Comparison of ENCODE assay signal across 11 cellular contexts in genomic region chr10:102657451-102657850, GRCh38. TPM values are rescaled to one million over a fixed set of nuclear protein-coding genes. Genes with fewer than 3 reads are reported as not detected.
DNase-seq lines count a peak whose midpoint lies in the region; ATAC-seq and TF ChIP-seq lines count a peak whose summit lies in the region.
"Had no signal": no experiment of that assay in that cellular context is flagged by ENCODE, and none has a peak within 500 bp of the region (broad histone marks: within the 10 kb centered on the region; RNA-seq: fewer than 3 reads in every experiment).

No MANE protein-coding gene starts in this region.

- DNase-seq in activated CD4-positive, alpha-beta memory T cell treated with anti-CD3 and anti-CD28 coated beads, Interleukin-2, amount 10 ng/mL, durations not matched to agents 7 days and 5 days = no peak
- no peak for DNase-seq in activated CD4-positive, alpha-beta memory T cell treated with anti-CD3 and anti-CD28 coated beads for 36 hours
- DNase-seq in activated B cell treated with CpG ODN at 0.5 μM for 24 hours (no peak), islet precursor cell (peak; percentile 42), left lobe of liver (ENCODE audit: low spot score) (no peak), NOMO-1 (lab: John Stamatoyannopoulos, UW; ENCODE audit: unreplicated experiment in 2 of 2) (no peak), NCI-H2171 (lab: John Stamatoyannopoulos, UW) (no peak)
- no peak for DNase-seq in stimulated activated effector memory CD8-positive, alpha-beta T cell treated with anti-CD3 and anti-CD28 coated beads, Interleukin-12 subunit alpha, Interleukin-12 subunit beta, amount 100 ng/mL, for 72 hours (ENCODE audit: low spot score in 2 of 2)
- DNase-seq: DMS153, erythroblast, trophoblast cell had no signal

- no peaks in the 10 kb centered on the region for H3K9me3 Mint-ChIP-seq in activated CD4-positive, alpha-beta memory T cell treated with anti-CD3 and anti-CD28 coated beads, Interleukin-2, amount 10 ng/mL, durations not matched to agents 7 days and 5 days
- no peaks in the 10 kb centered on the region for H3K9me3 Mint-ChIP-seq in activated CD4-positive, alpha-beta memory T cell treated with anti-CD3 and anti-CD28 coated beads for 36 hours
- H3K9me3 Mint-ChIP-seq in activated B cell treated with CpG ODN at 0.5 μM for 24 hours = no peaks in the 10 kb centered on the region
- H3K9me3 Mint-ChIP-seq in stimulated activated effector memory CD8-positive, alpha-beta T cell treated with anti-CD3 and anti-CD28 coated beads, Interleukin-12 subunit alpha, Interleukin-12 subunit beta, amount 100 ng/mL, for 72 hours = no peaks in the 10 kb centered on the region

- CTCF ChIA-PET in activated CD4-positive, alpha-beta memory T cell treated with anti-CD3 and anti-CD28 coated beads, Interleukin-2, amount 10 ng/mL, durations not matched to agents 7 days and 5 days (lab: Charles Lee) = interaction anchor here (0.9 kb wide), 1 partner anchor 56 kb away, joined by 4 read pairs; the partner anchor contains the start of gene ARL3
- CTCF ChIA-PET in activated CD4-positive, alpha-beta memory T cell treated with anti-CD3 and anti-CD28 coated beads for 36 hours (lab: Charles Lee) = interaction anchor here (1.5 kb wide), 1 partner anchor 22 kb away, joined by 3 read pairs; no protein-coding TSS in a partner anchor
- CTCF ChIA-PET in activated B cell treated with CpG ODN at 0.5 μM for 24 hours (lab: Charles Lee) = no interaction called here

- POLR2A ChIA-PET in activated CD4-positive, alpha-beta memory T cell treated with anti-CD3 and anti-CD28 coated beads, Interleukin-2, amount 10 ng/mL, durations not matched to agents 7 days and 5 days (lab: Charles Lee) = interaction anchor here (3.3 to 11.3 kb wide), 3 partner anchors 11 to 55 kb away, joined by 10 to 106 read pairs (median 70); partner anchors contain the start of genes ARL3, SFXN2 and TRIM8
- POLR2A ChIA-PET in activated CD4-positive, alpha-beta memory T cell treated with anti-CD3 and anti-CD28 coated beads for 36 hours (lab: Charles Lee) = interaction anchor here (3.2 kb wide), 1 partner anchor 11 kb away, joined by 11 read pairs; no protein-coding TSS in a partner anchor
- POLR2A ChIA-PET in activated B cell treated with CpG ODN at 0.5 μM for 24 hours (lab: Charles Lee) = interaction anchor here (1.4 kb wide), 1 partner anchor 11 kb away, joined by 4 read pairs; no protein-coding TSS in a partner anchor

- H3K36me3 Mint-ChIP-seq in activated CD4-positive, alpha-beta memory T cell treated with anti-CD3 and anti-CD28 coated beads, Interleukin-2, amount 10 ng/mL, durations not matched to agents 7 days and 5 days (ENCODE audit: low read depth) = peaks cover 49% of the 10 kb centered on the region
- H3K36me3 Mint-ChIP-seq in activated CD4-positive, alpha-beta memory T cell treated with anti-CD3 and anti-CD28 coated beads for 36 hours = peaks cover 34% of the 10 kb centered on the region
- H3K36me3 Mint-ChIP-seq in activated B cell treated with CpG ODN at 0.5 μM for 24 hours (ENCODE audit: low read depth) = peaks cover 51% of the 10 kb centered on the region
- H3K36me3 Mint-ChIP-seq in stimulated activated effector memory CD8-positive, alpha-beta T cell treated with anti-CD3 and anti-CD28 coated beads, Interleukin-12 subunit alpha, Interleukin-12 subunit beta, amount 100 ng/mL, for 72 hours = peaks cover 100% of the 10 kb centered on the region

- H3K27ac Mint-ChIP-seq in activated CD4-positive, alpha-beta memory T cell treated with anti-CD3 and anti-CD28 coated beads, Interleukin-2, amount 10 ng/mL, durations not matched to agents 7 days and 5 days = peak overlapping the region; percentile 16
- H3K27ac Mint-ChIP-seq in activated CD4-positive, alpha-beta memory T cell treated with anti-CD3 and anti-CD28 coated beads for 36 hours = no peak overlapping the region
- H3K27ac Mint-ChIP-seq in activated B cell treated with CpG ODN at 0.5 μM for 24 hours = peak overlapping the region; percentile 18
- peak overlapping the region; percentile 89 for H3K27ac Mint-ChIP-seq in stimulated activated effector memory CD8-positive, alpha-beta T cell treated with anti-CD3 and anti-CD28 coated beads, Interleukin-12 subunit alpha, Interleukin-12 subunit beta, amount 100 ng/mL, for 72 hours

- peaks cover 72% of the 10 kb centered on the region for H3K4me1 Mint-ChIP-seq in activated CD4-positive, alpha-beta memory T cell treated with anti-CD3 and anti-CD28 coated beads, Interleukin-2, amount 10 ng/mL, durations not matched to agents 7 days and 5 days
- peaks cover 55% of the 10 kb centered on the region for H3K4me1 Mint-ChIP-seq in activated CD4-positive, alpha-beta memory T cell treated with anti-CD3 and anti-CD28 coated beads for 36 hours (ENCODE audit: low read depth)
- peaks cover 35% of the 10 kb centered on the region for H3K4me1 Mint-ChIP-seq in activated B cell treated with CpG ODN at 0.5 μM for 24 hours
- H3K4me1 Mint-ChIP-seq in stimulated activated effector memory CD8-positive, alpha-beta T cell treated with anti-CD3 and anti-CD28 coated beads, Interleukin-12 subunit alpha, Interleukin-12 subunit beta, amount 100 ng/mL, for 72 hours = peaks cover 70% of the 10 kb centered on the region

- H3K4me3 Mint-ChIP-seq in activated CD4-positive, alpha-beta memory T cell treated with anti-CD3 and anti-CD28 coated beads, Interleukin-2, amount 10 ng/mL, durations not matched to agents 7 days and 5 days = no peak overlapping the region
- no peak overlapping the region for H3K4me3 Mint-ChIP-seq in activated CD4-positive, alpha-beta memory T cell treated with anti-CD3 and anti-CD28 coated beads for 36 hours
- no peak overlapping the region for H3K4me3 Mint-ChIP-seq in activated B cell treated with CpG ODN at 0.5 μM for 24 hours
- H3K4me3 Mint-ChIP-seq in stimulated activated effector memory CD8-positive, alpha-beta T cell treated with anti-CD3 and anti-CD28 coated beads, Interleukin-12 subunit alpha, Interleukin-12 subunit beta, amount 100 ng/mL, for 72 hours = no peak overlapping the region

- no peak for ATAC-seq in activated B cell treated with CpG ODN at 0.5 μM for 24 hours (ENCODE audit: low read depth)
- no peak for ATAC-seq in stimulated activated effector memory CD8-positive, alpha-beta T cell treated with anti-CD3 and anti-CD28 coated beads, Interleukin-12 subunit alpha, Interleukin-12 subunit beta, amount 100 ng/mL, for 72 hours
- ATAC-seq in left lobe of liver = no peak

- no peak for TF ChIP-seq CTCF in activated B cell treated with CpG ODN at 0.5 μM for 24 hours (IDR thresholded peaks at IDR 0.05)

- intact Hi-C loops in activated CD4-positive, alpha-beta memory T cell treated with anti-CD3 and anti-CD28 coated beads for 36 hours (cut with micrococcal nuclease) = no loop called here
- intact Hi-C loops in activated B cell treated with CpG ODN at 0.5 μM for 24 hours (cut with micrococcal nuclease) = no loop called here

- no peaks in the 10 kb centered on the region for H3K27me3 Mint-ChIP-seq in activated CD4-positive, alpha-beta memory T cell treated with anti-CD3 and anti-CD28 coated beads, Interleukin-2, amount 10 ng/mL, durations not matched to agents 7 days and 5 days
- H3K27me3 Mint-ChIP-seq in activated CD4-positive, alpha-beta memory T cell treated with anti-CD3 and anti-CD28 coated beads for 36 hours = no peaks in the 10 kb centered on the region
- H3K27me3 Mint-ChIP-seq in activated B cell treated with CpG ODN at 0.5 μM for 24 hours = no peaks in the 10 kb centered on the region

RNA-seq across cellular contexts. Expression of gene TRIM8, which starts 13.2 kb away (rescaled TPM):
- 10 to 100 TPM; 53.0 to 56.0 TPM for total RNA-seq in activated CD4-positive, alpha-beta memory T cell treated with anti-CD3 and anti-CD28 coated beads, Interleukin-2, amount 10 ng/mL, durations not matched to agents 7 days and 5 days
- 10 to 100 TPM; 46.8 to 50.3 TPM for total RNA-seq in activated CD4-positive, alpha-beta memory T cell treated with anti-CD3 and anti-CD28 coated beads for 36 hours
- total RNA-seq in activated B cell treated with CpG ODN at 0.5 μM for 24 hours (48.2 and 52.5 TPM in 2 replicates), left lobe of liver (39.1 TPM)

RNA-seq across cellular contexts. Expression of gene ARL3, which starts 56.7 kb away (rescaled TPM):
- 1 to 10 TPM; 5.7 to 6.1 TPM for total RNA-seq in activated CD4-positive, alpha-beta memory T cell treated with anti-CD3 and anti-CD28 coated beads, Interleukin-2, amount 10 ng/mL, durations not matched to agents 7 days and 5 days
- total RNA-seq in activated CD4-positive, alpha-beta memory T cell treated with anti-CD3 and anti-CD28 coated beads for 36 hours = 10 to 100 TPM; 10.1 to 11.1 TPM
- total RNA-seq in activated B cell treated with CpG ODN at 0.5 μM for 24 hours (4.1 and 5.1 TPM in 2 replicates), left lobe of liver (2.5 TPM)

RNA-seq across cellular contexts. Expression of gene SFXN2, which starts 57.0 kb away (rescaled TPM):
- total RNA-seq in activated CD4-positive, alpha-beta memory T cell treated with anti-CD3 and anti-CD28 coated beads, Interleukin-2, amount 10 ng/mL, durations not matched to agents 7 days and 5 days = 10 to 100 TPM; 10.8 to 11.5 TPM
- 10 to 100 TPM; 14.7 to 17.8 TPM for total RNA-seq in activated CD4-positive, alpha-beta memory T cell treated with anti-CD3 and anti-CD28 coated beads for 36 hours
- total RNA-seq in activated B cell treated with CpG ODN at 0.5 μM for 24 hours = 22.1 and 28.9 TPM in 2 replicates
- total RNA-seq in left lobe of liver = 25.5 TPM
